In genomic region chr19:48445606-48446481, GRCh38 we compare ENCODE assay signal across 8 cellular contexts. TPM values are rescaled to one million over a fixed set of nuclear protein-coding genes. Genes with fewer than 3 reads are reported as not detected.
DNase-seq lines count a peak whose midpoint lies in the region; ATAC-seq and TF ChIP-seq lines count a peak whose summit lies in the region.

TSS of gene GRWD1 (plus strand) at chr19:48445983. CDS start at chr19:48446006, 23 bp downstream.

- POLR2A ChIA-PET in PC-9 (lab: Charles Lee; ENCODE audit: unreplicated experiment), result interaction anchor here (0.6 kb wide), 1 partner anchor 125 kb away, joined by 8 read pairs; no protein-coding TSS in a partner anchor

- TF ChIP-seq CTCF in PC-9 (conservative IDR thresholded peaks at IDR 0.05), result peak; percentile 54; the same call in 1 of the 2 replicates

- H3K36me3 ChIP-seq in PC-9 (ENCODE audit: low read depth) (peaks cover 25% of the 10 kb centered on the region), mucosa of rectum (ENCODE audit: control insufficient read depth in 2 of 2, insufficient read depth in 2 of 2, low read length in 2 of 2) (peaks cover 14 to 25% of the 10 kb centered on the region in 2 donors)

- BruUV-seq in PC-9 (replicated peaks; lab: Mats Ljungman, UMichigan), result no TSS peak

- TF ChIP-seq POLR2A in erythroblast (IDR thresholded peaks at IDR 0.05; ENCODE audit: low read length), result peak; percentile 61

- H3K27me3 ChIP-seq in PC-9 (ENCODE audit: insufficient read depth, low read depth) (no peaks in the 10 kb centered on the region), mucosa of rectum (ENCODE audit: control insufficient read depth in 2 of 2, insufficient read depth in 2 of 2, low read length in 2 of 2) (peaks cover 16 to 22% of the 10 kb centered on the region in 2 donors)

- peak within 1 kb of the TSS; percentile 84 to 92 for H3K9ac ChIP-seq in mucosa of rectum (ENCODE audit: low read depth in 1 of 2, low read length in 2 of 2)

- no peaks in the 10 kb centered on the region for H3K9me2 ChIP-seq in PC-9 (ENCODE audit: insufficient read depth)

- peak within 1 kb of the TSS; percentile 100 for H3K4me2 ChIP-seq in PC-9

- H3K4me1 ChIP-seq in PC-9 (replicated peaks; ENCODE audit: insufficient read depth) (peaks cover 23% of the 10 kb centered on the region; the same call in 1 of the 2 replicates), mucosa of rectum (ENCODE audit: control insufficient read depth in 2 of 2, insufficient read depth in 2 of 2, low read length in 2 of 2) (peaks cover 11 to 17% of the 10 kb centered on the region in 2 donors)

- peaks cover 30% of the 10 kb centered on the region for H3F3A ChIP-seq in PC-9 (ENCODE audit: insufficient read depth, low read depth)

- peak within 1 kb of the TSS; percentile 78 for H3K27ac ChIP-seq in PC-9
- peak within 1 kb of the TSS; percentile 86 to 87 for H3K27ac ChIP-seq in mucosa of rectum (ENCODE audit: low read depth in 2 of 2, low read length in 2 of 2)

- H2AFZ ChIP-seq in PC-9, result peak within 1 kb of the TSS; percentile 77

- H3K9me3 ChIP-seq in PC-9 (ENCODE audit: insufficient read depth, low read depth) (no peaks in the 10 kb centered on the region), mucosa of rectum (ENCODE audit: control insufficient read depth in 2 of 2, low read length in 2 of 2) (no peaks in the 10 kb centered on the region)

- H4K20me1 ChIP-seq in PC-9 (ENCODE audit: insufficient read depth), result no peaks in the 10 kb centered on the region; the same call in 1 of the 2 replicates

- H3K4me3 ChIP-seq in Jurkat, Clone E6-1 (ENCODE audit: low read length), result peak within 1 kb of the TSS; percentile 98
- H3K4me3 ChIP-seq in PC-9, result peak within 1 kb of the TSS; percentile 92
- H3K4me3 ChIP-seq in mucosa of rectum (ENCODE audit: low read length in 2 of 2), result peak within 1 kb of the TSS; percentile 95 to 98

- H3K79me2 ChIP-seq in PC-9 (ENCODE audit: low read depth), result peaks cover 34% of the 10 kb centered on the region

- ATAC-seq in GM21619 (IDR thresholded peaks at IDR 0.05; ENCODE audit: unreplicated experiment), result peak; percentile 76

- DNase-seq in DMS 273 treated with DMSO at 0.1 percent for 48 hours (lab: John Stamatoyannopoulos, UW), result peak; percentile 98
- peak; percentile 99 for DNase-seq in Jurkat, Clone E6-1 (ENCODE audit: low read depth, low spot score)
- DNase-seq in PC-9, result peak; percentile 87 to 95
- peak; percentile 86 for DNase-seq in activated T-cell treated with anti-CD3 and anti-CD28 coated beads, Interleukin-2, amount 50 U/mL, for 1 hour
- DNase-seq in erythroblast (lab: John Stamatoyannopoulos, UW), result peak; percentile 95
- DNase-seq in stimulated activated CD8-positive, alpha-beta memory T cell treated with anti-CD3 and anti-CD28 coated beads, Interleukin-4, amount 100 ng/mL, for 48 hours, result peak; percentile 93

- CTCF ChIA-PET in PC-9 (lab: Charles Lee), result interaction anchor here (0.7 to 1.9 kb wide), 3 partner anchors 44 to 138 kb away, joined by 4 to 7 read pairs (median 4); partner anchors contain the start of gene KDELR1

- intact Hi-C loops in PC-9 (cut with micrococcal nuclease; ENCODE audit: unreplicated experiment), result loop anchor here (1.0 to 2.0 kb wide), 3 partner anchors 23 to 125 kb away; partner anchors contain the start of gene CYTH2

RNA-seq across cellular contexts. Expression of gene GRWD1, which starts in this region (rescaled TPM):
- polyA plus RNA-seq in Jurkat, Clone E6-1 (2012; ENCODE audit: insufficient read depth, insufficient read length), result 46.8 TPM
- total RNA-seq in PC-9 (2021), result 35.5 and 44.2 TPM in 2 replicates

Comparison
In these comparisons a context has a peak if more than half of its experiments do, and no peak if none do; other contexts are left out.
1. Peak in every context shown above with its lines: DNase-seq, ATAC-seq, H3K4me3 ChIP-seq and H3K27ac ChIP-seq.